16 cellular contexts compared by ENCODE assay signal in the genomic region with DNA sequence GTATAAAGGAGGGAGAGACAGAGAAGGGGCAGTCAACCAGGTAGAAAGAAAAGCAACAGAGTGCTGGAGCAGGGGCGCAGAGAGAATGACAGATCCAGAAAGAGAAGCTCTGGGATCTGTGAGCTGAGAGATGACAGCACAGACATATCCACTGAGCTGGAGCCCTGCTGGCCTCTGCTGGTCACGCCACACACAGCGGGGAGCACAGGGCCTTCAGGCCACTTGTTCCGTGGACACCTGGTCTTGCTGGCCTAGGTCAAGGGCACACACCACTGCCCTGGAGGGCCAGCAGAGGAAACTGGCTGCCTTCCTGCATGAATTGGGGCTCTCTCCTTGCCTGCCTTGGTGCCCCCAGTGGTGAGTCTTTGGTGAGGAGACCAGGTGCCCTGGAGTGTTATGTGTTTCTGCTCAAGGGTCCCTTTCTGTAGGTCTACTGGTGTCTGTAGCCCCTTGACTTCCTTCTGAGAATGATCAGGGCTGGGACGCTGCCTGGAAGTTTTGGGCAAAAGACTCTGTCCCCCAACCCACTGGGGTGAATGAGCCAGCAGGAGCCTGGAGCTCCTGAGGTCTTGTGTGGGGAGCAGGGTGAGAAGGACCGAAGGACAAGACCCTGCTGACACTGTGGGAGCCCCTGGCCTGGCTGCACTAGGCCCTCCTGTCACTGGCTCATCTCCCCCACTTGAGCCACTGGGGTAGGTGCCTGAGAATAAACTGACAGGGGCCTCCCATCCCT. TPM values are rescaled to one million over a fixed set of nuclear protein-coding genes. Genes with fewer than 3 reads are reported as not detected.
DNase-seq lines count a peak whose midpoint lies in the region; ATAC-seq and TF ChIP-seq lines count a peak whose summit lies in the region.
"Had no signal": no experiment of that assay in that cellular context is flagged by ENCODE, and none has a peak within 500 bp of the region (broad histone marks: within the 10 kb centered on the region; RNA-seq: fewer than 3 reads in every experiment).

No MANE protein-coding gene starts in this region.

- ATAC-seq in lower lobe of right lung (no peak), HG03097 (IDR thresholded peaks at IDR 0.05; ENCODE audit: low FRiP score, unreplicated experiment) (no peak), GM21619 (IDR thresholded peaks at IDR 0.05; ENCODE audit: unreplicated experiment) (no peak)

- H3K9me3 ChIP-seq in AG04450 (ENCODE audit: control insufficient read depth, insufficient read depth, low read length) (peaks cover 35% of the 10 kb centered on the region), endodermal cell (ENCODE audit: control insufficient read depth, low read length) (peaks cover 29% of the 10 kb centered on the region), lower lobe of right lung (peaks cover 12% of the 10 kb centered on the region)
- H3K9me3 ChIP-seq: prostate gland had no signal

- 89 to 90% methylated on average over 5 to 6 of the region's 6 CpGs for WGBS in endodermal cell (ENCODE audit: insufficient coverage in 1 of 2, insufficient read length in 1 of 2), 2 experiments

- CTCF ChIA-PET in AG04450 (lab: Charles Lee): interaction anchor here (0.6 to 2.0 kb wide), 7 partner anchors 89 to 261 kb away, joined by 3 to 20 read pairs (median 4); no protein-coding TSS in a partner anchor
- CTCF ChIA-PET in activated CD4-positive, alpha-beta T cell treated with anti-CD3 and anti-CD28 coated beads, Interleukin-2, amount 10 ng/mL, durations not matched to agents 7 days and 5 days (lab: Charles Lee): no interaction called here

- H3K27ac Mint-ChIP-seq in endodermal cell: no peak overlapping the region
- H3K27ac Mint-ChIP-seq in activated CD4-positive, alpha-beta T cell treated with anti-CD3 and anti-CD28 coated beads, Interleukin-2, amount 10 ng/mL, durations not matched to agents 7 days and 5 days: no peak overlapping the region

- H3K27me3 ChIP-seq in AG04450 (ENCODE audit: control insufficient read depth, insufficient read depth, low read length): no peaks in the 10 kb centered on the region
- H3K27me3 ChIP-seq in H7 (ENCODE audit: control insufficient read depth, insufficient read depth, low read length): no peaks in the 10 kb centered on the region
- no peaks in the 10 kb centered on the region for H3K27me3 ChIP-seq in endodermal cell (ENCODE audit: control insufficient read depth, insufficient read depth, low read length, poor library complexity, severe bottlenecking)
- H3K27me3 ChIP-seq in lower lobe of right lung (ENCODE audit: low read depth): no peaks in the 10 kb centered on the region
- H3K27me3 ChIP-seq: BLaER1 treated with 17β-estradiol and CSF1 and Interleukin-3, amounts not matched to agents 10 nM and 100 nM; suprapubic skin had no signal

- H3K36me3 Mint-ChIP-seq in endodermal cell (ENCODE audit: low read depth): peaks cover 2% of the 10 kb centered on the region
- H3K36me3 Mint-ChIP-seq in activated CD4-positive, alpha-beta T cell treated with anti-CD3 and anti-CD28 coated beads, Interleukin-2, amount 10 ng/mL, durations not matched to agents 7 days and 5 days (ENCODE audit: low read depth): peaks cover 1% of the 10 kb centered on the region

- intact Hi-C loops in lower lobe of right lung (cut with DNase I): no loop called here

- H3K4me3 ChIP-seq in AG04450 (ENCODE audit: low read depth, low read length) (no peak overlapping the region), H7 (ENCODE audit: insufficient read depth, low read depth, low read length) (no peak overlapping the region), endodermal cell (ENCODE audit: low read length) (no peak overlapping the region), lower lobe of right lung (no peak overlapping the region)
- H3K4me3 ChIP-seq: BLaER1 treated with 17β-estradiol and CSF1 and Interleukin-3, amounts not matched to agents 10 nM and 100 nM; lung; PC-9; prostate gland; suprapubic skin had no signal

- H3K9ac ChIP-seq in endodermal cell (ENCODE audit: extremely low read depth, low read length, poor library complexity, severe bottlenecking): no peak overlapping the region
- H3K9ac ChIP-seq: BLaER1 treated with 17β-estradiol and CSF1 and Interleukin-3, amounts not matched to agents 10 nM and 100 nM had no signal

- H3K36me3 ChIP-seq in H7 (replicated peaks; ENCODE audit: control insufficient read depth, insufficient read depth, low read length): no peaks in the 10 kb centered on the region
- no peaks in the 10 kb centered on the region for H3K36me3 ChIP-seq in endodermal cell (ENCODE audit: control insufficient read depth, insufficient read depth, low read length)
- no peaks in the 10 kb centered on the region for H3K36me3 ChIP-seq in lower lobe of right lung
- H3K36me3 ChIP-seq: BLaER1 treated with 17β-estradiol and CSF1 and Interleukin-3, amounts not matched to agents 10 nM and 100 nM; prostate gland; suprapubic skin had no signal

- DNase-seq in AG04450 (ENCODE audit: low read depth, low spot score): no peak
- peak; percentile 28 for DNase-seq in H7
- DNase-seq in endodermal cell: peak; percentile 33
- DNase-seq in lower lobe of right lung: no peak
- no peak for DNase-seq in activated CD4-positive, alpha-beta T cell treated with anti-CD3 and anti-CD28 coated beads, Interleukin-2, amount 10 ng/mL, durations not matched to agents 7 days and 5 days
- no peak for DNase-seq in DMS 273 treated with DMSO at 0.1 percent for 48 hours (lab: John Stamatoyannopoulos, UW)
- DNase-seq: foreskin melanocyte, Kasumi-1, NCI-H2171 treated with DMSO at 0.1 percent for 48 hours, PC-9 had no signal

- H3K4me1 ChIP-seq in endodermal cell (ENCODE audit: control insufficient read depth, insufficient read depth, low read length) (no peaks in the 10 kb centered on the region), lower lobe of right lung (peaks cover 16% of the 10 kb centered on the region)
- H3K4me1 ChIP-seq: prostate gland had no signal

- TF ChIP-seq CTCF in AG04450 (IDR thresholded peaks at IDR 0.05; ENCODE audit: low read depth, low read length): peak; percentile 50
- peak; percentile 43 for TF ChIP-seq CTCF in endodermal cell (conservative IDR thresholded peaks at IDR 0.05)
- TF ChIP-seq CTCF in lower lobe of right lung (IDR thresholded peaks at IDR 0.05): peak; percentile 21

- H3K4me3 Mint-ChIP-seq in endodermal cell: no peak overlapping the region
- H3K4me3 Mint-ChIP-seq in activated CD4-positive, alpha-beta T cell treated with anti-CD3 and anti-CD28 coated beads, Interleukin-2, amount 10 ng/mL, durations not matched to agents 7 days and 5 days: no peak overlapping the region

- no peaks in the 10 kb centered on the region for H3K27me3 Mint-ChIP-seq in endodermal cell (ENCODE audit: insufficient read depth)
- H3K27me3 Mint-ChIP-seq in activated CD4-positive, alpha-beta T cell treated with anti-CD3 and anti-CD28 coated beads, Interleukin-2, amount 10 ng/mL, durations not matched to agents 7 days and 5 days: no peaks in the 10 kb centered on the region

- H3K27ac ChIP-seq in AG04450 (ENCODE audit: low read depth, low read length) (no peak overlapping the region), endodermal cell (ENCODE audit: low read depth, low read length) (no peak overlapping the region), lower lobe of right lung (no peak overlapping the region)
- H3K27ac ChIP-seq: BLaER1 treated with 17β-estradiol and CSF1 and Interleukin-3, amounts not matched to agents 10 nM and 100 nM; PC-9; prostate gland; suprapubic skin had no signal

- H3K9me3 Mint-ChIP-seq in endodermal cell: peaks cover 39% of the 10 kb centered on the region
- peaks cover 18% of the 10 kb centered on the region for H3K9me3 Mint-ChIP-seq in activated CD4-positive, alpha-beta T cell treated with anti-CD3 and anti-CD28 coated beads, Interleukin-2, amount 10 ng/mL, durations not matched to agents 7 days and 5 days

- H3K4me1 Mint-ChIP-seq in endodermal cell: no peaks in the 10 kb centered on the region
- H3K4me1 Mint-ChIP-seq in activated CD4-positive, alpha-beta T cell treated with anti-CD3 and anti-CD28 coated beads, Interleukin-2, amount 10 ng/mL, durations not matched to agents 7 days and 5 days: no peaks in the 10 kb centered on the region

- POLR2A ChIA-PET in AG04450 (lab: Yijun Ruan, JAX): interaction anchor here (0.6 to 0.7 kb wide), 2 partner anchors 21 to 289 kb away, joined by 4 to 6 read pairs; no protein-coding TSS in a partner anchor
- POLR2A ChIA-PET in activated CD4-positive, alpha-beta T cell treated with anti-CD3 and anti-CD28 coated beads, Interleukin-2, amount 10 ng/mL, durations not matched to agents 7 days and 5 days (lab: Charles Lee): no interaction called here

RNA-seq across cellular contexts. Expression of gene ADAMTS2, which starts 59.2 kb away (rescaled TPM):
- 22.6 and 25.8 TPM in 2 replicates for polyA plus RNA-seq in AG04450 (2011; rRNA removed)
- 29.3 and 33.0 TPM in 2 replicates for polyA minus RNA-seq in AG04450 (2011; rRNA and poly(A)+ RNA removed)
- total RNA-seq in H7 (2014; rRNA removed; shearing (Covaris generic)): 1.7 and 2.2 TPM in 2 replicates
- total RNA-seq in endodermal cell (1 to 10 TPM; 1.2 to 2.6 TPM), lower lobe of right lung (13.0 TPM)
- polyA plus RNA-seq in endodermal cell (2013, experiment 1 of 2): 15.5 TPM
- polyA plus RNA-seq in endodermal cell (2013, experiment 2 of 2): 13.7 TPM
- not detected for total RNA-seq in activated CD4-positive, alpha-beta T cell treated with anti-CD3 and anti-CD28 coated beads, Interleukin-2, amount 10 ng/mL, durations not matched to agents 7 days and 5 days
- total RNA-seq: PC-9 had no signal

Comparison
In these comparisons a context has a peak if more than half of its experiments do, and no peak if none do; other contexts are left out.
1. DNase-seq: peak in H7 (single experiment) and endodermal cell (single experiment); none in AG04450 (single experiment), lower lobe of right lung (single experiment), activated CD4-positive, alpha-beta T cell treated with anti-CD3 and anti-CD28 coated beads, Interleukin-2, amount 10 ng/mL, durations not matched to agents 7 days and 5 days (single experiment) and DMS 273 treated with DMSO at 0.1 percent for 48 hours (single experiment).
2. Peak in every context shown above with its lines, with median percentiles within 50 percentile points of each other: CTCF ChIP-seq.